21 cellular contexts compared by ENCODE assay signal in the genomic region with DNA sequence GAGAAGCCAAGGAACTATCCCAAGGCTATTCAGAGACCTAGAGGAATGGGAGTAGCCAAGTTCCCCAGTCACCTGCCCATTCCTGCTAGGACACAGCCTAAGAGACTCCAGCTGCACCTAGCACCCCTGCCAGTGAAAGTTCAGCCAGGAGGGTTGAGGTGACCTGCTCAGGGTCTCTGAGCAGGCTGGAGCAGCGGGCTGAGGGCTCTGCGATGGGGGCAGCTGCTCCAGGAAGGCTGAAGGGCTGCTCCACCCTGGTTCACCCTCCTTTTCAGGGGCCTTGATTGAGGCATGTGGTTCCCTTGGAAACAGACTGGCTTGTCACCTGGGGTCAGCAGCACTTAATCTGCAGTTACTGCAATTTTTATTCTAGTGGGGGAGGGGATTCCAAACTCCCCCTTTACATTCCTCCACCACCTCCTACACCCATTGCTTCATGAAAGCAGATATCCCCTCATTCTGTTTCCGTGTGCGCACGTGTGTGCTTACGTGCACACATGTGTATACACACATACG.
DNase-seq lines count a peak whose midpoint lies in the region.
"Had no signal": no experiment of that assay in that cellular context is flagged by ENCODE, and none has a peak within 500 bp of the region (broad histone marks: within the 10 kb centered on the region; RNA-seq: fewer than 3 reads in every experiment).

No MANE protein-coding gene starts in this region.

- no peak overlapping the region for H3K4me2 ChIP-seq in neuronal stem cell (ENCODE audit: insufficient read depth, low read length, poor library complexity, severe bottlenecking)
- H3K4me2 ChIP-seq: GM23338, SK-N-SH had no signal

- H3K18ac ChIP-seq in neuronal stem cell (ENCODE audit: low read length): no peak overlapping the region

- H3K27me3 ChIP-seq in H7 (ENCODE audit: control insufficient read depth, insufficient read depth, low read length): no peaks in the 10 kb centered on the region; the same call in 1 of the 2 replicates
- H3K27me3 ChIP-seq in neuronal stem cell (ENCODE audit: control insufficient read depth in 3 of 3, insufficient read depth in 3 of 3, low read depth in 1 of 3, low read length in 3 of 3): peaks cover 0 to 4% (median 0%) of the 10 kb centered on the region in 3 experiments
- H3K27me3 ChIP-seq: BLaER1 treated with 17β-estradiol and CSF1 and Interleukin-3, amounts not matched to agents 10 nM and 100 nM had no signal

- no peak overlapping the region for H2AK5ac ChIP-seq in neuronal stem cell (ENCODE audit: low read depth, low read length)

- no peak overlapping the region for H3K4ac ChIP-seq in neuronal stem cell (ENCODE audit: low read length)

- H3K27ac ChIP-seq in neuronal stem cell (replicated peaks; ENCODE audit: low read length): no peak overlapping the region
- no peak overlapping the region for H3K27ac ChIP-seq in caudate nucleus (ENCODE audit: low read depth, low read length)

- DNase-seq in NCI-H82 (lab: John Stamatoyannopoulos, UW) (peak; percentile 32), NCI-H82 treated with DMSO at 0.1 percent for 48 hours (lab: John Stamatoyannopoulos, UW; ENCODE audit: unreplicated experiment) (no peak), H7 (peak; percentile 53), iPS-NIHi7 (ENCODE audit: extremely low spot score) (peak; percentile 23), neuronal stem cell (ENCODE audit: low spot score) (no peak), NCI-H1092 treated with DMSO at 0.1 percent for 48 hours (lab: John Stamatoyannopoulos, UW) (no peak), caudate nucleus (lab: John Stamatoyannopoulos, UW) (no peak)
- no peak for DNase-seq in activated CD4-positive, alpha-beta T cell treated with anti-CD3 and anti-CD28 coated beads, Interleukin-2, amount 10 ng/mL, durations not matched to agents 7 days and 5 days
- DNase-seq: CD8-positive, alpha-beta memory T cell; DMS79 treated with DMSO at 0.1 percent for 48 hours; KBM-7; NCI-H1105; NCI-H1930; NCI-H2171 treated with DMSO at 0.1 percent for 48 hours; NCI-H510A; NK-92 treated with Interleukin-12 subunit alpha and Interleukin-12 subunit beta, amount 100 ng/mL, for 24 hours; SHP77; SK-N-SH had no signal

- H3K14ac ChIP-seq in neuronal stem cell (ENCODE audit: low read length): no peak overlapping the region

- no peak overlapping the region for H3K4me3 Mint-ChIP-seq in activated CD4-positive, alpha-beta T cell treated with anti-CD3 and anti-CD28 coated beads, Interleukin-2, amount 10 ng/mL, durations not matched to agents 7 days and 5 days
- H3K4me3 Mint-ChIP-seq: CD8-positive, alpha-beta memory T cell; GM23338 had no signal

- no peaks in the 10 kb centered on the region for H3K36me3 ChIP-seq in H7 (replicated peaks; ENCODE audit: control insufficient read depth, insufficient read depth, low read length)
- H3K36me3 ChIP-seq in neuronal stem cell (replicated peaks in 1 of 2; ENCODE audit: control insufficient read depth in 2 of 2, insufficient read depth in 2 of 2, low read length in 2 of 2): no peaks in the 10 kb centered on the region
- H3K36me3 ChIP-seq: BLaER1 treated with 17β-estradiol and CSF1 and Interleukin-3, amounts not matched to agents 10 nM and 100 nM had no signal

- no peak overlapping the region for H3K4me3 ChIP-seq in H7 (ENCODE audit: insufficient read depth, low read depth, low read length)
- no peak overlapping the region for H3K4me3 ChIP-seq in neuronal stem cell (ENCODE audit: low read length in 2 of 2)
- H3K4me3 ChIP-seq: BLaER1 treated with 17β-estradiol and CSF1 and Interleukin-3, amounts not matched to agents 10 nM and 100 nM; GM12878; GM23338 had no signal

- POLR2A ChIA-PET in activated CD4-positive, alpha-beta T cell treated with anti-CD3 and anti-CD28 coated beads, Interleukin-2, amount 10 ng/mL, durations not matched to agents 7 days and 5 days (lab: Charles Lee): no interaction called here

- no peak overlapping the region for H3K9ac ChIP-seq in neuronal stem cell (ENCODE audit: low read depth, low read length, poor library complexity)
- H3K9ac ChIP-seq: BLaER1 treated with 17β-estradiol and CSF1 and Interleukin-3, amounts not matched to agents 10 nM and 100 nM; SK-N-SH had no signal

- H2BK15ac ChIP-seq in neuronal stem cell (ENCODE audit: low read length): no peak overlapping the region

- H3K36me3 Mint-ChIP-seq in activated CD4-positive, alpha-beta T cell treated with anti-CD3 and anti-CD28 coated beads, Interleukin-2, amount 10 ng/mL, durations not matched to agents 7 days and 5 days (ENCODE audit: low read depth): no peaks in the 10 kb centered on the region
- H3K36me3 Mint-ChIP-seq: CD8-positive, alpha-beta memory T cell had no signal

- H3K9me3 Mint-ChIP-seq in activated CD4-positive, alpha-beta T cell treated with anti-CD3 and anti-CD28 coated beads, Interleukin-2, amount 10 ng/mL, durations not matched to agents 7 days and 5 days: no peaks in the 10 kb centered on the region
- H3K9me3 Mint-ChIP-seq: GM23338 had no signal

- CTCF ChIA-PET in activated CD4-positive, alpha-beta T cell treated with anti-CD3 and anti-CD28 coated beads, Interleukin-2, amount 10 ng/mL, durations not matched to agents 7 days and 5 days (lab: Charles Lee): interaction anchor here (1.3 kb wide), 1 partner anchor 10 kb away, joined by 4 read pairs; no protein-coding TSS in a partner anchor

- H3K23ac ChIP-seq in neuronal stem cell (ENCODE audit: low read depth, low read length, poor library complexity): peak overlapping the region; percentile 5

- no peak overlapping the region for H2BK5ac ChIP-seq in neuronal stem cell (ENCODE audit: low read length)

- H2AFZ ChIP-seq in neuronal stem cell (ENCODE audit: low read length): no peak overlapping the region
- H2AFZ ChIP-seq: GM23338 had no signal

- H3K79me1 ChIP-seq in neuronal stem cell (ENCODE audit: low read depth, low read length): no peaks in the 10 kb centered on the region

- no peak overlapping the region for H3K27ac Mint-ChIP-seq in activated CD4-positive, alpha-beta T cell treated with anti-CD3 and anti-CD28 coated beads, Interleukin-2, amount 10 ng/mL, durations not matched to agents 7 days and 5 days
- H3K27ac Mint-ChIP-seq: CD8-positive, alpha-beta memory T cell; GM23338 had no signal

- no peak overlapping the region for H2BK120ac ChIP-seq in neuronal stem cell (ENCODE audit: low read depth, low read length)

- no peaks in the 10 kb centered on the region for H3K9me3 ChIP-seq in neuronal stem cell (replicated peaks in 1 of 2; ENCODE audit: control insufficient read depth in 2 of 2, insufficient read depth in 1 of 2, low read depth in 1 of 2, low read length in 2 of 2)
- H3K9me3 ChIP-seq: SK-N-SH had no signal

- H3K27me3 Mint-ChIP-seq in activated CD4-positive, alpha-beta T cell treated with anti-CD3 and anti-CD28 coated beads, Interleukin-2, amount 10 ng/mL, durations not matched to agents 7 days and 5 days: peaks cover 16% of the 10 kb centered on the region

- H4K91ac ChIP-seq in neuronal stem cell (ENCODE audit: low read depth, low read length, poor library complexity): no peak overlapping the region

- H3K4me1 ChIP-seq in neuronal stem cell (ENCODE audit: control insufficient read depth in 2 of 2, insufficient read depth in 1 of 2, low read depth in 1 of 2, low read length in 2 of 2): peaks cover 0 to 12% of the 10 kb centered on the region in 2 donors

- no peak overlapping the region for H2BK12ac ChIP-seq in neuronal stem cell (ENCODE audit: low read length)

- H4K8ac ChIP-seq in neuronal stem cell (ENCODE audit: low read depth, low read length): no peak overlapping the region

- peaks cover 7% of the 10 kb centered on the region for H3K4me1 Mint-ChIP-seq in activated CD4-positive, alpha-beta T cell treated with anti-CD3 and anti-CD28 coated beads, Interleukin-2, amount 10 ng/mL, durations not matched to agents 7 days and 5 days

- WGBS in neuronal stem cell (ENCODE audit: extremely low coverage in 2 of 2, insufficient read length in 2 of 2, insufficient replicate concordance in 1 of 2), 2 donors: no CpG with 5 or more reads among the region's 7 CpGs

Comparison
In these comparisons a context has a peak if more than half of its experiments do, and no peak if none do; other contexts are left out.
1. DNase-seq: peak in NCI-H82 (single experiment), H7 (single experiment) and iPS-NIHi7 (single experiment); none in NCI-H82 treated with DMSO at 0.1 percent for 48 hours (single experiment), neuronal stem cell (single experiment), NCI-H1092 treated with DMSO at 0.1 percent for 48 hours (single experiment), caudate nucleus (0 of 61) and activated CD4-positive, alpha-beta T cell treated with anti-CD3 and anti-CD28 coated beads, Interleukin-2, amount 10 ng/mL, durations not matched to agents 7 days and 5 days (single experiment).